ENCODE assay signal across 20 cellular contexts in the genomic region with DNA sequence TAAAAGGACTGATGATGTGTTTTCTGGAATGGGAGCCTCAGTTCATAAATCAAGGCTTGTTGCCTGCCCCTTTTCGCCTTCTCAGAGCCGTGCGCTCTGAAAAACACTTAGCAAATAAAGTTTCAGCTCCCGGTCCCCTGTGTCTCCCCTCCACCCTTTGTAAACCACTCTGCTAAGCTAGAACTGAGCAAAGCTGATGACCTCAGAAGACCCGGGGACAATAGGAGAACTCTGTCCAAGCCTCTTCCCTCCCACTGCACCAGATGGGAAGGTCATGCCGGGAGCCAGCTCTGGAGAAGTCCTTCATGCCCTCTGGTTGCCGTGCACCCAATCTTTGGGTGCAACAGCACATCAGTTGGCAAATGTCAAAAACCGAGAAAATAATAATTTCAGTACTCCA. TPM values are rescaled to one million over a fixed set of nuclear protein-coding genes. Genes with fewer than 3 reads are reported as not detected.
DNase-seq lines count a peak whose midpoint lies in the region; ATAC-seq and TF ChIP-seq lines count a peak whose summit lies in the region.
"Had no signal": no experiment of that assay in that cellular context is flagged by ENCODE, and none has a peak within 500 bp of the region (broad histone marks: within the 10 kb centered on the region; RNA-seq: fewer than 3 reads in every experiment).

No MANE protein-coding gene starts in this region.

- no peak for TF ChIP-seq CTCF in breast epithelium (IDR thresholded peaks at IDR 0.05)
- TF ChIP-seq CTCF in mammary epithelial cell (conservative IDR thresholded peaks at IDR 0.05 in 1 of 2, IDR thresholded peaks at IDR 0.05 in 1 of 2; ENCODE audit: extremely low read depth in 1 of 2, insufficient read depth in 1 of 2, low read depth in 1 of 2, low read length in 2 of 2), result no peak
- no peak for TF ChIP-seq CTCF in ascending aorta (IDR thresholded peaks at IDR 0.05)
- TF ChIP-seq CTCF in right lobe of liver (IDR thresholded peaks at IDR 0.05), result no peak
- TF ChIP-seq CTCF in upper lobe of left lung (IDR thresholded peaks at IDR 0.05), result no peak

- H3K4me3 ChIP-seq in breast epithelium, result no peak overlapping the region
- H3K4me3 ChIP-seq in mammary epithelial cell (replicated peaks in 1 of 3; ENCODE audit: insufficient read depth in 1 of 3, low read depth in 2 of 3, low read length in 3 of 3), result no peak overlapping the region
- no peak overlapping the region for H3K4me3 ChIP-seq in ascending aorta
- no peak overlapping the region for H3K4me3 ChIP-seq in right lobe of liver
- H3K4me3 ChIP-seq in upper lobe of left lung, result no peak overlapping the region
- H3K4me3 ChIP-seq: BLaER1, MG63, SK-N-MC had no signal

- no TSS peak for BruUV-seq in mammary epithelial cell (replicated peaks; lab: Mats Ljungman, UMichigan)

- DNase-seq in breast epithelium (ENCODE audit: low spot score in 2 of 2) (no peak), mammary epithelial cell (no peak), ascending aorta (ENCODE audit: low spot score in 2 of 2) (no peak), right lobe of liver (no peak), upper lobe of left lung (no peak), inferior parietal cortex (ENCODE audit: extremely low spot score) (no peak), NAMALWA (ENCODE audit: low spot score) (no peak), kidney glomerular epithelial cell (lab: John Stamatoyannopoulos, UW) (no peak)
- DNase-seq: CD4-positive, alpha-beta T cell; HCEC 1CT; IMR-90; KG1; MG63; NCI-H524 treated with DMSO at 0.1 percent for 48 hours; NCI-H774; RPMI8226; SIG-M5 had no signal

- H3K4me1 ChIP-seq in breast epithelium (peaks cover 0 to 8% of the 10 kb centered on the region in 2 donors), mammary epithelial cell (ENCODE audit: insufficient read depth, low read length) (peaks cover 15% of the 10 kb centered on the region), ascending aorta (peaks cover 7 to 23% of the 10 kb centered on the region in 2 donors), right lobe of liver (peaks cover 0 to 20% (median 7%) of the 10 kb centered on the region in 4 donors), upper lobe of left lung (peaks cover 23 to 27% (median 25%) of the 10 kb centered on the region in 4 donors)
- H3K4me1 ChIP-seq: BLaER1 had no signal

- WGBS in mammary epithelial cell (ENCODE audit: low coverage, missing lambda C conversion rate), result 97% methylated on average over 7 of the region's 8 CpGs
- WGBS in right lobe of liver (ENCODE audit: insufficient coverage, low coverage, low lambda C conversion rate, missing lambda C conversion rate), result 90% methylated on average over 5 of the region's 8 CpGs
- WGBS in upper lobe of left lung, 2 donors, result 68 to 81% methylated on average over 8 of the region's 8 CpGs

- intact Hi-C loops in breast epithelium (cut with DNase I; ENCODE audit: low total_unique reads), result loop anchor here (1.0 kb wide), 1 partner anchor 8 kb away; no protein-coding TSS in a partner anchor
- intact Hi-C loops in mammary epithelial cell (cut with micrococcal nuclease), result no loop called here
- intact Hi-C loops in ascending aorta (cut with DNase I), result no loop called here
- intact Hi-C loops in right lobe of liver (cut with DNase I), result no loop called here

- H3K9me3 ChIP-seq in breast epithelium (no peaks in the 10 kb centered on the region), mammary epithelial cell (replicated peaks; ENCODE audit: insufficient read depth, low read length) (no peaks in the 10 kb centered on the region), ascending aorta (no peaks in the 10 kb centered on the region), right lobe of liver (no peaks in the 10 kb centered on the region), upper lobe of left lung (no peaks in the 10 kb centered on the region)
- H3K9me3 ChIP-seq: BLaER1, MG63 had no signal

- in situ Hi-C loops in mammary epithelial cell (cut with MboI; ENCODE audit: low sequenced_read_pairs in 2 of 2), result no loop called here

- H3K27ac ChIP-seq in breast epithelium, result peak overlapping the region; percentile 60 to 86
- no peak overlapping the region for H3K27ac ChIP-seq in mammary epithelial cell (ENCODE audit: insufficient read depth, low read depth, low read length)
- H3K27ac ChIP-seq in ascending aorta, result peak overlapping the region; percentile 89 to 91
- H3K27ac ChIP-seq in right lobe of liver, result peak overlapping the region in 2 of 3 donors; percentile 50 to 80
- H3K27ac ChIP-seq in upper lobe of left lung, result peak overlapping the region in 3 of 4 donors; percentile 73 to 85 (median 80)
- H3K27ac ChIP-seq: BLaER1, SK-N-MC had no signal

- no peak overlapping the region for H3K9ac ChIP-seq in mammary epithelial cell (ENCODE audit: insufficient read depth, low read length)
- H3K9ac ChIP-seq: BLaER1 had no signal

- dilution Hi-C loops in mammary epithelial cell (cut with HindIII; ENCODE audit: low sequenced_read_pairs), result no loop called here

- no peaks in the 10 kb centered on the region for H3K79me2 ChIP-seq in mammary epithelial cell (ENCODE audit: insufficient read depth, low read length)

- no peak for ATAC-seq in right lobe of liver
- ATAC-seq in upper lobe of left lung (ENCODE audit: low FRiP score in 2 of 2), result peak in 1 of 2 donors; percentile 45

- H3K36me3 ChIP-seq in breast epithelium (no peaks in the 10 kb centered on the region), mammary epithelial cell (ENCODE audit: insufficient read depth, low read length) (no peaks in the 10 kb centered on the region), ascending aorta (no peaks in the 10 kb centered on the region), right lobe of liver (no peaks in the 10 kb centered on the region), upper lobe of left lung (no peaks in the 10 kb centered on the region)
- H3K36me3 ChIP-seq: BLaER1, MG63 had no signal

- no peak overlapping the region for H2AFZ ChIP-seq in mammary epithelial cell (ENCODE audit: low read depth, low read length)

- H3K27me3 ChIP-seq in breast epithelium (no peaks in the 10 kb centered on the region), mammary epithelial cell (ENCODE audit: insufficient read depth, low read length) (no peaks in the 10 kb centered on the region), ascending aorta (no peaks in the 10 kb centered on the region), right lobe of liver (no peaks in the 10 kb centered on the region), upper lobe of left lung (no peaks in the 10 kb centered on the region)
- H3K27me3 ChIP-seq: BLaER1, MG63 had no signal

- TF ChIP-seq EP300 in upper lobe of left lung (IDR thresholded peaks at IDR 0.05), result no peak

- CTCF ChIA-PET in mammary epithelial cell (lab: Charles Lee; ENCODE audit: low non-redundant PET), result no interaction called here

- no peak for TF ChIP-seq POLR2A in breast epithelium (IDR thresholded peaks at IDR 0.05)
- TF ChIP-seq POLR2A in right lobe of liver (IDR thresholded peaks at IDR 0.05), result no peak
- TF ChIP-seq POLR2A in upper lobe of left lung (IDR thresholded peaks at IDR 0.05), result no peak

- H4K20me1 ChIP-seq in mammary epithelial cell (ENCODE audit: insufficient read depth, low read length), result no peaks in the 10 kb centered on the region
- H4K20me1 ChIP-seq: BLaER1 had no signal

- H3K4me2 ChIP-seq in mammary epithelial cell (ENCODE audit: insufficient read depth, low read depth, low read length), result no peak overlapping the region
- H3K4me2 ChIP-seq: BLaER1 had no signal

RNA-seq across cellular contexts. Expression of a gene that starts 39.2 kb away (rescaled TPM):
- 1 to 10 TPM in 1 of 3 donors, under 1 TPM in 2; 0.33 to 2.9 (median 0.88) TPM for total RNA-seq in breast epithelium
- total RNA-seq in mammary epithelial cell, result under 1 TPM; 0.67 to 0.80 TPM
- polyA plus RNA-seq in mammary epithelial cell, result 0.77 TPM
- polyA minus RNA-seq in mammary epithelial cell, result 5.4 TPM
- total RNA-seq in ascending aorta, result 20.6 TPM
- total RNA-seq in right lobe of liver, result 10 to 100 TPM in 3 of 6 experiments, 1 to 10 TPM in 3; 7.8 to 17.1 (median 10.2) TPM
- 1 to 10 TPM; 3.4 to 9.9 (median 5.9) TPM for total RNA-seq in upper lobe of left lung
- total RNA-seq: CD4-positive, alpha-beta T cell; H1 had no signal
- polyA plus RNA-seq: H1 had no signal
